In the genomic region with DNA sequence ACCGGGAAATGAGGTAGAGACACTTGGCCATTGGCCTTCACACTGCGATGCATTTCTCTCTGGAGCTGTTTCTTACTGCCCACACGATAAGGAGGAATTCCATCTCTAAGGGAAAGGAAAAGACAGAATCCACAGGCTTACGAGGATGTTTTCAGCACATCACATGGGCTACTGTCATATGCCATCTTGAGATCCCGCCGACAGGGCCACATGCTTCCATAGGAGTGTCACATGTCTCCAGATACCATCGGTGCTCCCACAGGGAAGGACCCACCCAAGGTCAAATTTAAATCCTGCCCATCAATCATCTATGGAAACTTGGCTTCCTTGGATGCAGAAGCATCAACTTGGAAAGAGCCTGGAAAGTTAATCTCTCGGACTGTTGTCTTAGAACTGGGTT, we compare ENCODE assay signal across 1 cellular context.
TF ChIP-seq lines count a peak whose summit lies in the region.

No MANE protein-coding gene starts in this region.

TF ChIP-seq in WTC11, 78 proteins besides CTCF, POLR2A, EP300 and RAD21 (continued from another document):
- TF ChIP-seq ZNF425 (CRISPR knock-in tag; conservative IDR thresholded peaks at IDR 0.05) (no peak), ZNF317 (CRISPR knock-in tag; IDR thresholded peaks at IDR 0.05; ENCODE audit: borderline replicate concordance, low read depth) (no peak), RELA (CRISPR knock-in tag; IDR thresholded peaks at IDR 0.05; ENCODE audit: borderline replicate concordance) (no peak), OVOL2 (CRISPR knock-in tag; IDR thresholded peaks at IDR 0.05; ENCODE audit: borderline replicate concordance) (no peak)
- TF ChIP-seq, protein P1, sequence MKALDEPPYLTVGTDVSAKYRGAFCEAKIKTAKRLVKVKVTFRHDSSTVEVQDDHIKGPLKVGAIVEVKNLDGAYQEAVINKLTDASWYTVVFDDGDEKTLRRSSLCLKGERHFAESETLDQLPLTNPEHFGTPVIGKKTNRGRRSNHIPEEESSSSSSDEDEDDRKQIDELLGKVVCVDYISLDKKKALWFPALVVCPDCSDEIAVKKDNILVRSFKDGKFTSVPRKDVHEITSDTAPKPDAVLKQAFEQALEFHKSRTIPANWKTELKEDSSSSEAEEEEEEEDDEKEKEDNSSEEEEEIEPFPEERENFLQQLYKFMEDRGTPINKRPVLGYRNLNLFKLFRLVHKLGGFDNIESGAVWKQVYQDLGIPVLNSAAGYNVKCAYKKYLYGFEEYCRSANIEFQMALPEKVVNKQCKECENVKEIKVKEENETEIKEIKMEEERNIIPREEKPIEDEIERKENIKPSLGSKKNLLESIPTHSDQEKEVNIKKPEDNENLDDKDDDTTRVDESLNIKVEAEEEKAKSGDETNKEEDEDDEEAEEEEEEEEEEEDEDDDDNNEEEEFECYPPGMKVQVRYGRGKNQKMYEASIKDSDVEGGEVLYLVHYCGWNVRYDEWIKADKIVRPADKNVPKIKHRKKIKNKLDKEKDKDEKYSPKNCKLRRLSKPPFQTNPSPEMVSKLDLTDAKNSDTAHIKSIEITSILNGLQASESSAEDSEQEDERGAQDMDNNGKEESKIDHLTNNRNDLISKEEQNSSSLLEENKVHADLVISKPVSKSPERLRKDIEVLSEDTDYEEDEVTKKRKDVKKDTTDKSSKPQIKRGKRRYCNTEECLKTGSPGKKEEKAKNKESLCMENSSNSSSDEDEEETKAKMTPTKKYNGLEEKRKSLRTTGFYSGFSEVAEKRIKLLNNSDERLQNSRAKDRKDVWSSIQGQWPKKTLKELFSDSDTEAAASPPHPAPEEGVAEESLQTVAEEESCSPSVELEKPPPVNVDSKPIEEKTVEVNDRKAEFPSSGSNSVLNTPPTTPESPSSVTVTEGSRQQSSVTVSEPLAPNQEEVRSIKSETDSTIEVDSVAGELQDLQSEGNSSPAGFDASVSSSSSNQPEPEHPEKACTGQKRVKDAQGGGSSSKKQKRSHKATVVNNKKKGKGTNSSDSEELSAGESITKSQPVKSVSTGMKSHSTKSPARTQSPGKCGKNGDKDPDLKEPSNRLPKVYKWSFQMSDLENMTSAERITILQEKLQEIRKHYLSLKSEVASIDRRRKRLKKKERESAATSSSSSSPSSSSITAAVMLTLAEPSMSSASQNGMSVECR (CRISPR knock-in tag; IDR thresholded peaks at IDR 0.05; ENCODE audit: borderline replicate concordance), result no peak
TF ChIP-seq in WTC11: peak in this region for 0.
